8 cellular contexts compared by ENCODE assay signal in genomic region chrX:24241822-24242648, GRCh38.
A peak's percentile ranks its signal among the peaks of the same experiment; 100 is the strongest.
DNase-seq lines count a peak whose midpoint lies in the region; ATAC-seq and TF ChIP-seq lines count a peak whose summit lies in the region.

No MANE protein-coding gene starts in this region.

- no peaks in the 10 kb centered on the region for H3K79me2 ChIP-seq in OCI-LY3 (ENCODE audit: low read length)

- H3K4me3 ChIP-seq in OCI-LY3 (ENCODE audit: low read length) = peak overlapping the region; percentile 54
- H3K4me3 ChIP-seq in epithelial cell of proximal tubule (ENCODE audit: low read depth, low read length) = no peak overlapping the region
- no peak overlapping the region for H3K4me3 ChIP-seq in neuronal stem cell (ENCODE audit: low read length in 2 of 2)
- no peak overlapping the region for H3K4me3 ChIP-seq in vagina

- no peak overlapping the region for H3K4ac ChIP-seq in neuronal stem cell (ENCODE audit: low read length)

- no peaks in the 10 kb centered on the region for H3K27me3 ChIP-seq in OCI-LY3 (ENCODE audit: low read depth, low read length)
- H3K27me3 ChIP-seq in neuronal stem cell (ENCODE audit: control insufficient read depth in 3 of 3, insufficient read depth in 3 of 3, low read depth in 1 of 3, low read length in 3 of 3) = peaks cover 0 to 24% (median 0%) of the 10 kb centered on the region in 3 experiments
- no peaks in the 10 kb centered on the region for H3K27me3 ChIP-seq in vagina

- intact Hi-C loops in vagina (cut with DNase I) = no loop called here

- H4K8ac ChIP-seq in neuronal stem cell (ENCODE audit: low read depth, low read length) = no peak overlapping the region

- ATAC-seq in HG03097 (IDR thresholded peaks at IDR 0.05; ENCODE audit: low FRiP score, unreplicated experiment) (peak; percentile 29), esophagus mucosa (no peak)

- H3K36me3 ChIP-seq in OCI-LY3 (replicated peaks; ENCODE audit: low read depth, low read length) (no peaks in the 10 kb centered on the region), neuronal stem cell (replicated peaks in 1 of 2; ENCODE audit: control insufficient read depth in 2 of 2, insufficient read depth in 2 of 2, low read length in 2 of 2) (no peaks in the 10 kb centered on the region), vagina (no peaks in the 10 kb centered on the region)

- H3K9me3 ChIP-seq in OCI-LY3 (ENCODE audit: insufficient read depth, low read length) (no peaks in the 10 kb centered on the region), neuronal stem cell (replicated peaks in 1 of 2; ENCODE audit: control insufficient read depth in 2 of 2, insufficient read depth in 1 of 2, low read depth in 1 of 2, low read length in 2 of 2) (no peaks in the 10 kb centered on the region), vagina (no peaks in the 10 kb centered on the region)

- H2BK120ac ChIP-seq in neuronal stem cell (ENCODE audit: low read depth, low read length) = no peak overlapping the region

- H3K27ac ChIP-seq in OCI-LY3 (ENCODE audit: low read length) = peak overlapping the region; percentile 52; the same call in 1 of the 2 replicates
- H3K27ac ChIP-seq in neuronal stem cell (replicated peaks; ENCODE audit: low read length) = no peak overlapping the region
- no peak overlapping the region for H3K27ac ChIP-seq in vagina

- H2BK15ac ChIP-seq in neuronal stem cell (ENCODE audit: low read length) = no peak overlapping the region

- H2AK5ac ChIP-seq in neuronal stem cell (ENCODE audit: low read depth, low read length) = no peak overlapping the region

- peak; percentile 32 for TF ChIP-seq CTCF in AG09319 (IDR thresholded peaks at IDR 0.05; ENCODE audit: low read depth, low read length)
- TF ChIP-seq CTCF in GM12872 (IDR thresholded peaks at IDR 0.05; ENCODE audit: insufficient read depth, low read depth, low read length) = peak; percentile 28; the same call in 1 of the 3 replicates
- peak; percentile 63 for TF ChIP-seq CTCF in OCI-LY3 (IDR thresholded peaks at IDR 0.05; ENCODE audit: low read depth, low read length)
- TF ChIP-seq CTCF in epithelial cell of proximal tubule (conservative IDR thresholded peaks at IDR 0.05; ENCODE audit: low read depth, low read length) = peak; percentile 46
- TF ChIP-seq CTCF in vagina (IDR thresholded peaks at IDR 0.05) = peak in 1 of 3 experiments; percentile 25

- H3K18ac ChIP-seq in neuronal stem cell (ENCODE audit: low read length) = no peak overlapping the region

- H3K9ac ChIP-seq in OCI-LY3 (ENCODE audit: low read length) (peak overlapping the region; percentile 41), neuronal stem cell (ENCODE audit: low read depth, low read length, poor library complexity) (no peak overlapping the region)

- H3K23ac ChIP-seq in neuronal stem cell (ENCODE audit: low read depth, low read length, poor library complexity) = no peak overlapping the region

- H3K4me1 ChIP-seq in OCI-LY3 (ENCODE audit: low read length) = peaks cover 16% of the 10 kb centered on the region
- peaks cover 0 to 4% of the 10 kb centered on the region in 2 donors for H3K4me1 ChIP-seq in neuronal stem cell (ENCODE audit: control insufficient read depth in 2 of 2, insufficient read depth in 1 of 2, low read depth in 1 of 2, low read length in 2 of 2)
- peaks cover 16% of the 10 kb centered on the region for H3K4me1 ChIP-seq in vagina

- no peak overlapping the region for H3K14ac ChIP-seq in neuronal stem cell (ENCODE audit: low read length)

- no CpG with 5 or more reads among the region's 13 CpGs for WGBS in neuronal stem cell (ENCODE audit: extremely low coverage in 2 of 2, insufficient read length in 2 of 2, insufficient replicate concordance in 1 of 2), 2 donors

- no peak for TF ChIP-seq POLR2A in vagina (IDR thresholded peaks at IDR 0.05)

- H2BK12ac ChIP-seq in neuronal stem cell (ENCODE audit: low read length) = no peak overlapping the region

- no peak overlapping the region for H2BK5ac ChIP-seq in neuronal stem cell (ENCODE audit: low read length)

- no peaks in the 10 kb centered on the region for H3K79me1 ChIP-seq in neuronal stem cell (ENCODE audit: low read depth, low read length)

- no peak for DNase-seq in AG09319 (ENCODE audit: extremely low read depth, low read depth)
- DNase-seq in epithelial cell of proximal tubule (ENCODE audit: low read depth) = no peak
- DNase-seq in neuronal stem cell (ENCODE audit: low spot score) = no peak
- DNase-seq in vagina (ENCODE audit: extremely low spot score in 2 of 2) = no peak

- H4K91ac ChIP-seq in neuronal stem cell (ENCODE audit: low read depth, low read length, poor library complexity) = no peak overlapping the region

- H4K20me1 ChIP-seq in OCI-LY3 (ENCODE audit: insufficient read depth, low read length) = no peaks in the 10 kb centered on the region

- H2AFZ ChIP-seq in OCI-LY3 (ENCODE audit: low read depth, low read length) = no peak overlapping the region
- peak overlapping the region; percentile 68 for H2AFZ ChIP-seq in neuronal stem cell (ENCODE audit: low read length)

- H3K4me2 ChIP-seq in OCI-LY3 (ENCODE audit: low read length) = peak overlapping the region; percentile 82
- no peak overlapping the region for H3K4me2 ChIP-seq in neuronal stem cell (ENCODE audit: insufficient read depth, low read length, poor library complexity, severe bottlenecking)
